ENCODE assay signal across 1 cellular context in genomic region chr12:47779301-47779942, GRCh38.
A peak's percentile ranks its signal among the peaks of the same experiment; 100 is the strongest.
TF ChIP-seq lines count a peak whose summit lies in the region.

No MANE protein-coding gene starts in this region.

TF ChIP-seq in K562, 482 proteins besides CTCF, POLR2A, EP300 and RAD21 (continued from another document and continues in another):
- no peak for TF ChIP-seq MGA (IDR thresholded peaks at IDR 0.05)
- TF ChIP-seq ZBTB2 (IDR thresholded peaks at IDR 0.05), result no peak
- TF ChIP-seq TBL1XR1 (IDR thresholded peaks at IDR 0.05; ENCODE audit: low read length in 2 of 2), result no peak
- TF ChIP-seq ZMIZ1 (IDR thresholded peaks at IDR 0.05; ENCODE audit: low read depth in 2 of 2, low read length in 2 of 2), result no peak
- TF ChIP-seq NR2C2 (CRISPR knock-in tag; IDR thresholded peaks at IDR 0.05), result no peak
- no peak for TF ChIP-seq NR2C2 (tag; IDR thresholded peaks at IDR 0.05)
- TF ChIP-seq CCAR2 (IDR thresholded peaks at IDR 0.05; ENCODE audit: low read depth, low read length), result no peak
- no peak for TF ChIP-seq POLR2G (IDR thresholded peaks at IDR 0.05; ENCODE audit: low read depth, low read length)
- no peak for TF ChIP-seq ZSCAN29 (IDR thresholded peaks at IDR 0.05)
- TF ChIP-seq ZFX (CRISPR knock-in tag; IDR thresholded peaks at IDR 0.05), result no peak
- no peak for TF ChIP-seq CGGBP1 (CRISPR knock-in tag; IDR thresholded peaks at IDR 0.05)
- TF ChIP-seq NBN (IDR thresholded peaks at IDR 0.05; ENCODE audit: low read depth), result no peak
- no peak for TF ChIP-seq ZNF780A (CRISPR knock-in tag; IDR thresholded peaks at IDR 0.05)
- TF ChIP-seq NCOA4 (IDR thresholded peaks at IDR 0.05; ENCODE audit: partially characterized antibody), result no peak
- TF ChIP-seq BMI1 (IDR thresholded peaks at IDR 0.05; ENCODE audit: low read length), result no peak
- TF ChIP-seq RCOR1 (IDR thresholded peaks at IDR 0.05; ENCODE audit: borderline replicate concordance in 1 of 2, low read depth in 2 of 2, low read length in 2 of 2), result peak in 1 of 2 experiments; percentile 75; a peak in 2 of 4 replicates
- TF ChIP-seq XRCC5 (IDR thresholded peaks at IDR 0.05; ENCODE audit: low read depth, low read length), result peak; percentile 91
- no peak for TF ChIP-seq ZNF398 (CRISPR knock-in tag; IDR thresholded peaks at IDR 0.05)
- TF ChIP-seq GATAD2B (IDR thresholded peaks at IDR 0.05; ENCODE audit: borderline replicate concordance), result no peak
- no peak for TF ChIP-seq ZNF184 (CRISPR knock-in tag; IDR thresholded peaks at IDR 0.05)
- no peak for TF ChIP-seq THRAP3 (IDR thresholded peaks at IDR 0.05; ENCODE audit: borderline replicate concordance)
- TF ChIP-seq PHTF2 (CRISPR knock-in tag; IDR thresholded peaks at IDR 0.05), result no peak
- no peak for TF ChIP-seq TRIM28 (IDR thresholded peaks at IDR 0.05)
- TF ChIP-seq GTF2F1 (IDR thresholded peaks at IDR 0.05; ENCODE audit: low read depth, low read length), result no peak
- TF ChIP-seq SIX5 (IDR thresholded peaks at IDR 0.05; ENCODE audit: borderline replicate concordance in 1 of 2, insufficient read depth in 1 of 2, low read depth in 1 of 2, low read length in 2 of 2), result no peak
- TF ChIP-seq ZNF436 (CRISPR knock-in tag; IDR thresholded peaks at IDR 0.05), result no peak
- no peak for TF ChIP-seq ARID4B (CRISPR knock-in tag; IDR thresholded peaks at IDR 0.05)
- TF ChIP-seq HDAC1 (IDR thresholded peaks at IDR 0.05), result no peak
